9 cellular contexts compared by ENCODE assay signal in genomic region chr18:32308493-32309120, GRCh38.
DNase-seq lines count a peak whose midpoint lies in the region; ATAC-seq and TF ChIP-seq lines count a peak whose summit lies in the region.
"Had no signal": no experiment of that assay in that cellular context is flagged by ENCODE, and none has a peak within 500 bp of the region (broad histone marks: within the 10 kb centered on the region; RNA-seq: fewer than 3 reads in every experiment).

No MANE protein-coding gene starts in this region.

- no peaks in the 10 kb centered on the region for H3K9me3 ChIP-seq in body of pancreas
- no peaks in the 10 kb centered on the region for H3K9me3 ChIP-seq in transverse colon
- H3K9me3 ChIP-seq: adrenal gland had no signal

- 65 to 75% methylated on average over 3 of the region's 3 CpGs for WGBS in body of pancreas, 2 donors
- WGBS in transverse colon (ENCODE audit: low coverage in 1 of 2), 2 donors = 50 to 55% methylated on average over 3 of the region's 3 CpGs

- TF ChIP-seq POLR2A in body of pancreas (IDR thresholded peaks at IDR 0.05) (no peak), transverse colon (IDR thresholded peaks at IDR 0.05) (no peak)

- peak; percentile 56 for ATAC-seq in body of pancreas
- no peak for ATAC-seq in GM18873 (IDR thresholded peaks at IDR 0.05; ENCODE audit: low FRiP score, unreplicated experiment)

- intact Hi-C loops in body of pancreas (cut with DNase I) = no loop called here
- intact Hi-C loops in transverse colon (cut with DNase I; ENCODE audit: low total_unique reads) = no loop called here

- no peak for TF ChIP-seq EP300 in transverse colon (IDR thresholded peaks at IDR 0.05; ENCODE audit: low read depth)

- H3K27ac ChIP-seq in body of pancreas = no peak overlapping the region
- peak overlapping the region; percentile 49 to 72 (median 70) for H3K27ac ChIP-seq in transverse colon
- H3K27ac ChIP-seq: adrenal gland, VCaP had no signal

- H3K4me1 ChIP-seq in body of pancreas (no peaks in the 10 kb centered on the region), transverse colon (peaks cover 0 to 14% (median 0%) of the 10 kb centered on the region in 4 donors)
- H3K4me1 ChIP-seq: adrenal gland had no signal

- in situ Hi-C loops in transverse colon (cut with MboI; ENCODE audit: low pct_ligation_motif_present in 1 of 4, low pct_unique_long_range_greater_than_20kb in 1 of 4, low sequenced_read_pairs in 3 of 4) = no loop called here

- peak; percentile 25 for DNase-seq in HT-29 (ENCODE audit: low spot score)
- DNase-seq in body of pancreas = peak in 1 of 4 donors; percentile 35
- peak; percentile 50 for DNase-seq in iPS-NIHi7 (ENCODE audit: extremely low spot score)
- DNase-seq in transverse colon = no peak
- DNase-seq in activated gamma-delta T cell treated with Interleukin-2 at 50 U/mL for 16 hours = no peak
- no peak for DNase-seq in MV-4-11 (lab: John Stamatoyannopoulos, UW)

- TF ChIP-seq CTCF in body of pancreas (IDR thresholded peaks at IDR 0.05) (no peak), transverse colon (IDR thresholded peaks at IDR 0.05) (no peak)

- H3K27me3 ChIP-seq in body of pancreas (no peaks in the 10 kb centered on the region), transverse colon (no peaks in the 10 kb centered on the region)
- H3K27me3 ChIP-seq: adrenal gland had no signal

- H3K36me3 ChIP-seq in body of pancreas (replicated peaks in 1 of 2; ENCODE audit: insufficient read depth in 1 of 2, low read depth in 2 of 2) = peaks cover 0 to 2% of the 10 kb centered on the region in 2 donors
- no peaks in the 10 kb centered on the region for H3K36me3 ChIP-seq in transverse colon
- H3K36me3 ChIP-seq: adrenal gland had no signal

- no peak overlapping the region for H3K4me3 ChIP-seq in body of pancreas
- H3K4me3 ChIP-seq in transverse colon = no peak overlapping the region
- H3K4me3 ChIP-seq: adrenal gland had no signal

Comparison
In these comparisons a context has a peak if more than half of its experiments do, and no peak if none do; other contexts are left out.
1. DNase-seq: peak in HT-29 (single experiment) and iPS-NIHi7 (single experiment); none in transverse colon (single experiment), activated gamma-delta T cell treated with Interleukin-2 at 50 U/mL for 16 hours (single experiment) and MV-4-11 (single experiment).
2. H3K27ac ChIP-seq: peak in transverse colon (4 of 4); none in body of pancreas (0 of 4).